Comparison of ENCODE assay signal across 24 cellular contexts in the genomic region with DNA sequence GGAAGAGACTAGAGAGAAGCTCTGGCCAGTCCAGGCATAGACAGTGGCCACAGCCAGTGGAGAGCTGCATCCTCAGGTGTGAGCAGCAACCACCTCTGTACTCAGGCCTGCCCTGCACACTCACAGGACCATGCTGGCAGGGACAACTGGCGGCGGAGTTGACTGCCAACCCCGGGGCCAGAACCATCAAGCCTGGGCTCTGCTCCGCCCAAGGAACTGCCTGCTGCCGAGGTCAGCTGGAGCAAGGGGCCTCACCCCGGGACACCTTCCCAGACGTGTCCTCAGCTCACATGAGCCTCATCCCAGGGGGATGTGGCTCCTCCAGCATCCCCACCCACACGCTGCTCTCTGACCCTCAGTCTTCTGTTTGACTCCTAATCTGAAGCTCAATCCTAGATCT. TPM values are rescaled to one million over a fixed set of nuclear protein-coding genes. Genes with fewer than 3 reads are reported as not detected.
DNase-seq lines count a peak whose midpoint lies in the region; TF ChIP-seq lines count a peak whose summit lies in the region.
"Had no signal": no experiment of that assay in that cellular context is flagged by ENCODE, and none has a peak within 500 bp of the region (broad histone marks: within the 10 kb centered on the region; RNA-seq: fewer than 3 reads in every experiment).

No MANE protein-coding gene starts in this region.

- TF ChIP-seq EP300 in suprapubic skin (IDR thresholded peaks at IDR 0.05) = no peak
- no peak for TF ChIP-seq EP300 in stomach (IDR thresholded peaks at IDR 0.05)

- H3K27ac ChIP-seq in coronary artery = peak overlapping the region; percentile 87 to 100
- H3K27ac ChIP-seq in suprapubic skin = peak overlapping the region; percentile 43
- H3K27ac ChIP-seq in stomach = peak overlapping the region in 1 of 5 donors; percentile 34
- H3K27ac ChIP-seq: right atrium auricular region, upper lobe of right lung had no signal

- WGBS in suprapubic skin = 38% methylated on average over 8 of the region's 8 CpGs
- WGBS in stomach, 5 donors = 47 to 72% (median 65%) methylated on average over 5 to 8 of the region's 8 CpGs

- H3K36me3 Mint-ChIP-seq in nephron (ENCODE audit: low read depth) = no peaks in the 10 kb centered on the region
- H3K36me3 Mint-ChIP-seq: activated CD8-positive, alpha-beta memory T cell treated with anti-CD3 and anti-CD28 coated beads, Interleukin-2, amount 10 ng/mL, durations not matched to agents 7 days and 5 days; CD8-positive, alpha-beta T cell had no signal

- intact Hi-C loops in stomach (cut with DNase I; ENCODE audit: low total_unique reads) = loop anchor here (2.0 kb wide), 1 partner anchor 28 kb away; no protein-coding TSS in a partner anchor

- TF ChIP-seq POLR2A in suprapubic skin (IDR thresholded peaks at IDR 0.05) (no peak), stomach (IDR thresholded peaks at IDR 0.05) (no peak)

- H3K4me1 Mint-ChIP-seq in nephron = peaks cover 56% of the 10 kb centered on the region

- H3K4me3 ChIP-seq in coronary artery = peak overlapping the region; percentile 47
- no peak overlapping the region for H3K4me3 ChIP-seq in suprapubic skin
- H3K4me3 ChIP-seq in stomach = no peak overlapping the region
- H3K4me3 ChIP-seq: heart left ventricle, right atrium auricular region, upper lobe of right lung had no signal

- H3K4me1 ChIP-seq in suprapubic skin (peaks cover 83% of the 10 kb centered on the region), stomach (peaks cover 25 to 80% (median 67%) of the 10 kb centered on the region in 4 donors)

- peak overlapping the region in 2 of 3 experiments; percentile 18 to 63 for H3K27ac Mint-ChIP-seq in nephron
- H3K27ac Mint-ChIP-seq: activated CD8-positive, alpha-beta memory T cell treated with anti-CD3 and anti-CD28 coated beads, Interleukin-2, amount 10 ng/mL, durations not matched to agents 7 days and 5 days; activated T-cell treated with anti-CD3 and anti-CD28 coated beads, Interleukin-2, amount 50 U/mL, for 72 hours; CD8-positive, alpha-beta T cell; stimulated activated naive CD8-positive, alpha-beta T cell treated with anti-CD3 and anti-CD28 coated beads, Interleukin-15, amount 100 ng/mL, for 72 hours had no signal

- peak overlapping the region; percentile 9 to 63 (median 63) for H3K4me3 Mint-ChIP-seq in nephron
- H3K4me3 Mint-ChIP-seq: activated CD8-positive, alpha-beta memory T cell treated with anti-CD3 and anti-CD28 coated beads, Interleukin-2, amount 10 ng/mL, durations not matched to agents 7 days and 5 days; activated T-cell treated with anti-CD3 and anti-CD28 coated beads, Interleukin-2, amount 50 U/mL, for 72 hours; CD8-positive, alpha-beta T cell; stimulated activated naive CD8-positive, alpha-beta T cell treated with anti-CD3 and anti-CD28 coated beads, Interleukin-15, amount 100 ng/mL, for 72 hours had no signal

- H3K9me3 ChIP-seq in suprapubic skin = no peaks in the 10 kb centered on the region
- no peaks in the 10 kb centered on the region for H3K9me3 ChIP-seq in stomach
- H3K9me3 ChIP-seq: heart left ventricle, right atrium auricular region, upper lobe of right lung had no signal

- H3K9me3 Mint-ChIP-seq in nephron = no peaks in the 10 kb centered on the region
- H3K9me3 Mint-ChIP-seq: activated T-cell treated with anti-CD3 and anti-CD28 coated beads, Interleukin-2, amount 50 U/mL, for 72 hours; CD8-positive, alpha-beta T cell; stimulated activated naive CD8-positive, alpha-beta T cell treated with anti-CD3 and anti-CD28 coated beads, Interleukin-15, amount 100 ng/mL, for 72 hours had no signal

- no peak for TF ChIP-seq CTCF in coronary artery (IDR thresholded peaks at IDR 0.05)
- TF ChIP-seq CTCF in nephron (IDR thresholded peaks at IDR 0.05; ENCODE audit: unreplicated experiment in 3 of 3) = no peak
- TF ChIP-seq CTCF in suprapubic skin (IDR thresholded peaks at IDR 0.05) = no peak
- TF ChIP-seq CTCF in stomach (IDR thresholded peaks at IDR 0.05) = no peak

- no peaks in the 10 kb centered on the region for H3K27me3 ChIP-seq in suprapubic skin
- H3K27me3 ChIP-seq in stomach = peaks cover 0 to 28% (median 0%) of the 10 kb centered on the region in 3 donors
- H3K27me3 ChIP-seq: right atrium auricular region, upper lobe of right lung had no signal

- DNase-seq in NCI-H82 (lab: John Stamatoyannopoulos, UW) (peak; percentile 67), NCI-H82 treated with DMSO at 0.1 percent for 48 hours (lab: John Stamatoyannopoulos, UW; ENCODE audit: unreplicated experiment) (no peak), coronary artery (ENCODE audit: low spot score) (no peak), suprapubic skin (ENCODE audit: low spot score in 2 of 2) (no peak), GM19240 (ENCODE audit: insufficient read length, low spot score) (no peak), stomach (no peak)
- no peak for DNase-seq in stimulated activated CD4-positive, alpha-beta T cell treated with anti-CD3 and anti-CD28 coated beads, Interleukin-4, amount 100 ng/mL, for 1 hour
- DNase-seq: 8988T; activated CD4-positive, alpha-beta T cell treated with anti-CD3 and anti-CD28 coated beads for 48 hours; activated CD8-positive, alpha-beta memory T cell treated with anti-CD3 and anti-CD28 coated beads, Interleukin-2, amount 10 ng/mL, durations not matched to agents 7 days and 5 days; activated naive CD4-positive, alpha-beta T cell treated with anti-CD3 and anti-CD28 coated beads, Interleukin-2, amount 50 U/mL, for 16 hours; activated T-cell treated with anti-CD3 and anti-CD28 coated beads, Interleukin-2, amount 50 U/mL, for 72 hours; DMS153; Karpas-422; mammary epithelial cell; NCI-H1048; NCI-H526; stimulated activated CD4-positive, alpha-beta T cell treated with anti-CD3 and anti-CD28 coated beads, Interleukin-15, amount 100 ng/mL, for 24 hours; stimulated activated naive CD8-positive, alpha-beta T cell treated with anti-CD3 and anti-CD28 coated beads, Interleukin-15, amount 100 ng/mL, for 72 hours; upper lobe of right lung had no signal

- H3K36me3 ChIP-seq in suprapubic skin (peaks cover 5% of the 10 kb centered on the region), stomach (peaks cover 6 to 9% (median 7%) of the 10 kb centered on the region in 4 donors)
- H3K36me3 ChIP-seq: upper lobe of right lung had no signal

- H3K27me3 Mint-ChIP-seq in nephron (ENCODE audit: low read depth) = no peaks in the 10 kb centered on the region

RNA-seq across cellular contexts. Expression of a gene that starts 3.2 kb away (rescaled TPM):
- total RNA-seq in suprapubic skin = 100 to 1,000 TPM in 1 of 4 donors, 10 to 100 TPM in 3; 32.1 to 107 (median 41.2) TPM
- 100 to 1,000 TPM in 1 of 5 donors, 10 to 100 TPM in 4; 13.4 to 185 (median 30.4) TPM for total RNA-seq in stomach
- polyA plus RNA-seq in stomach = 10 to 100 TPM; 10.2 to 38.3 (median 15.3) TPM

RNA-seq across cellular contexts. Expression of a gene that starts 8.8 kb away (rescaled TPM):
- 10 to 100 TPM; 46.8 to 94.4 (median 70.9) TPM for total RNA-seq in suprapubic skin
- 100 to 1,000 TPM in 1 of 5 donors, 10 to 100 TPM in 4; 33.3 to 102 (median 76.2) TPM for total RNA-seq in stomach
- polyA plus RNA-seq in stomach = 100 to 1,000 TPM in 2 of 3 donors, 10 to 100 TPM in 1; 90.6 to 112 (median 112) TPM

RNA-seq across cellular contexts. Expression of a gene that starts 15.6 kb away (rescaled TPM):
- total RNA-seq in suprapubic skin (10 to 100 TPM in 2 of 4 donors, 1 to 10 TPM in 2; 9.5 to 21.7 (median 13.9) TPM), stomach (10 to 100 TPM in 3 of 5 donors, 1 to 10 TPM in 2; 2.3 to 22.9 (median 11.9) TPM)
- polyA plus RNA-seq in stomach = 10 to 100 TPM; 30.2 to 40.2 (median 34.4) TPM

RNA-seq across cellular contexts. Expression of a gene that starts 15.8 kb away (rescaled TPM):
- total RNA-seq in suprapubic skin (1 to 10 TPM; 2.0 to 2.8 (median 2.7) TPM), stomach (1 to 10 TPM in 3 of 5 donors, not detected in 2; 2.2 to 5.5 (median 3.6) TPM)
- polyA plus RNA-seq in stomach = 10 to 100 TPM; 10.7 to 13.3 (median 10.9) TPM
